In genomic region chr18:3716116-3716660, GRCh38 we compare ENCODE assay signal across 21 cellular contexts.
DNase-seq lines count a peak whose midpoint lies in the region; ATAC-seq, FAIRE-seq and TF ChIP-seq lines count a peak whose summit lies in the region.
"Had no signal": no experiment of that assay in that cellular context is flagged by ENCODE, and none has a peak within 500 bp of the region (broad histone marks: within the 10 kb centered on the region; RNA-seq: fewer than 3 reads in every experiment).

No MANE protein-coding gene starts in this region.

- H3K27me3 Mint-ChIP-seq in MCF 10A (ENCODE audit: insufficient read depth, unreplicated experiment), result no peaks in the 10 kb centered on the region

- DNase-seq in NCI-H345 (lab: John Stamatoyannopoulos, UW), result peak; percentile 41
- no peak for DNase-seq in NCI-H345 treated with DMSO at 0.1 percent for 48 hours (lab: John Stamatoyannopoulos, UW; ENCODE audit: unreplicated experiment)
- DNase-seq in NCI-H69 (lab: John Stamatoyannopoulos, UW), result peak; percentile 32
- DNase-seq in K562 (ENCODE audit: extremely low read depth in 1 of 4, low spot score in 3 of 4), result no peak
- DNase-seq in T1000 (lab: John Stamatoyannopoulos, UW), result no peak
- DNase-seq in MCF 10A (ENCODE audit: unreplicated experiment), result no peak
- DNase-seq in tibial artery, result no peak
- DNase-seq: Calu3; CD8-positive, alpha-beta memory T cell; H7; HFFc6; KBM-7; NCI-H1694 treated with DMSO at 0.1 percent for 48 hours; NCI-H2081 treated with DMSO at 0.1 percent for 48 hours; PC-3; RPMI8226; SHP77; SW 1271 had no signal

- H3K36me3 ChIP-seq in K562 (ENCODE audit: control insufficient read depth, insufficient read depth, low read length) (no peaks in the 10 kb centered on the region), tibial artery (no peaks in the 10 kb centered on the region)

- peaks cover 14 to 24% of the 10 kb centered on the region in 2 experiments for H3K27me3 ChIP-seq in K562 (ENCODE audit: control insufficient read depth in 2 of 2, insufficient read depth in 2 of 2, low read length in 2 of 2)
- H3K27me3 ChIP-seq in tibial artery, result no peaks in the 10 kb centered on the region

- H3K4me3 Mint-ChIP-seq in MCF 10A (ENCODE audit: unreplicated experiment), result no peak overlapping the region
- H3K4me3 Mint-ChIP-seq: HFFc6 had no signal

- H3K9ac ChIP-seq in K562 (ENCODE audit: insufficient read depth in 1 of 2, low read depth in 2 of 2, low read length in 2 of 2), result no peak overlapping the region

- no peak for TF ChIP-seq CTCF in K562 (IDR thresholded peaks at IDR 0.05 in 2 of 3, conservative IDR thresholded peaks at IDR 0.05 in 1 of 3; ENCODE audit: insufficient read depth in 2 of 3, low read depth in 1 of 3, low read length in 3 of 3)
- no peak for TF ChIP-seq CTCF in MCF 10A (IDR thresholded peaks at IDR 0.05; ENCODE audit: unreplicated experiment)
- no peak for TF ChIP-seq CTCF in tibial artery (IDR thresholded peaks at IDR 0.05)

- intact Hi-C loops in K562 (cut with micrococcal nuclease) (no loop called here), MCF 10A (cut with micrococcal nuclease) (no loop called here), tibial artery (cut with DNase I; ENCODE audit: low total_unique reads) (no loop called here)

- BruUV-seq in K562 (replicated peaks; lab: Mats Ljungman, UMichigan) (no TSS peak), MCF 10A (replicated peaks; lab: Mats Ljungman, UMichigan) (no TSS peak)

- H3K36me3 Mint-ChIP-seq in MCF 10A (ENCODE audit: insufficient read depth, unreplicated experiment), result no peaks in the 10 kb centered on the region
- H3K36me3 Mint-ChIP-seq: CD8-positive, alpha-beta memory T cell had no signal

- no peak overlapping the region for H3K27ac Mint-ChIP-seq in MCF 10A (ENCODE audit: low read depth, unreplicated experiment)
- H3K27ac Mint-ChIP-seq: HFFc6 had no signal

- ATAC-seq in K562, result peak; percentile 56
- ATAC-seq: PC-3 had no signal

- no peak for TF ChIP-seq POLR2A in K562 (conservative IDR thresholded peaks at IDR 0.05)

- H3K27ac ChIP-seq in K562 (ENCODE audit: extremely low read depth, low read depth, low read length), result no peak overlapping the region
- H3K27ac ChIP-seq in tibial artery, result no peak overlapping the region
- H3K27ac ChIP-seq: C4-2B had no signal

- 6% methylated on average over 1 of the region's 1 CpG for WGBS in K562 (ENCODE audit: insufficient coverage, low coverage, missing lambda C conversion rate)

- FAIRE-seq in G401.6 (lab: Jason Lieb, UNC), result peak; percentile 19
- no peak for FAIRE-seq in K562 (lab: Jason Lieb, UNC)
- FAIRE-seq: GM12878 had no signal

- H3K4me3 ChIP-seq in K562, result no peak overlapping the region
- no peak overlapping the region for H3K4me3 ChIP-seq in tibial artery
- H3K4me3 ChIP-seq: GM12878 had no signal

- H3K4me1 ChIP-seq in K562 (replicated peaks in 1 of 2; ENCODE audit: control insufficient read depth in 2 of 2, insufficient read depth in 2 of 2, low read length in 2 of 2) (peaks cover 0 to 7% of the 10 kb centered on the region in 2 experiments; a peak in 3 of 5 replicates), tibial artery (no peaks in the 10 kb centered on the region)

- no peaks in the 10 kb centered on the region for H3K79me2 ChIP-seq in K562 (ENCODE audit: control insufficient read depth, insufficient read depth, low read length)

- no peak for TF ChIP-seq RAD21 in K562 (CRISPR knock-in tag; conservative IDR thresholded peaks at IDR 0.05 in 1 of 2, IDR thresholded peaks at IDR 0.05 in 1 of 2)

- no peaks in the 10 kb centered on the region for H3K9me3 ChIP-seq in K562 (replicated peaks; ENCODE audit: control insufficient read depth, insufficient read depth, low read depth, low read length)
- no peaks in the 10 kb centered on the region for H3K9me3 ChIP-seq in tibial artery

- POLR2A ChIA-PET in K562 (lab: Yijun Ruan, JAX), result interaction anchor here (1.2 kb wide), 1 partner anchor 16 kb away, joined by 3 read pairs; no protein-coding TSS in a partner anchor
- POLR2A ChIA-PET in MCF 10A (lab: Yijun Ruan, JAX), result no interaction called here

- no peaks in the 10 kb centered on the region for H4K20me1 ChIP-seq in K562 (replicated peaks; ENCODE audit: control insufficient read depth, insufficient read depth, low read length)

- in situ Hi-C loops in K562 (cut with MboI), result no loop called here

- no peaks in the 10 kb centered on the region for H3K9me1 ChIP-seq in K562 (ENCODE audit: control insufficient read depth, insufficient read depth, low read length)

- H2AFZ ChIP-seq in K562 (ENCODE audit: low read depth, low read length), result no peak overlapping the region

- no peaks in the 10 kb centered on the region for H3K9me3 Mint-ChIP-seq in MCF 10A (ENCODE audit: unreplicated experiment)
- H3K9me3 Mint-ChIP-seq: CD8-positive, alpha-beta memory T cell; HFFc6 had no signal

- CTCF ChIA-PET in K562 (lab: Yijun Ruan, JAX; ENCODE audit: low intra/inter-chr PET ratio), result no interaction called here
- CTCF ChIA-PET in MCF 10A (lab: Yijun Ruan, JAX), result interaction anchor here (1.1 to 1.3 kb wide), 3 partner anchors 13 to 279 kb away, joined by 3 read pairs; no protein-coding TSS in a partner anchor

- H3K4me2 ChIP-seq in K562 (ENCODE audit: insufficient read depth, low read length), result no peak overlapping the region

- no peaks in the 10 kb centered on the region for H3K4me1 Mint-ChIP-seq in MCF 10A (ENCODE audit: insufficient read depth, unreplicated experiment)

- TF ChIP-seq EP300 in K562 (IDR thresholded peaks at IDR 0.05; ENCODE audit: low read length), result no peak

TF ChIP-seq in K562, 482 proteins besides CTCF, POLR2A, EP300 and RAD21:
- TF ChIP-seq ATF7 (IDR thresholded peaks at IDR 0.05) (peak; percentile 38; the same call in 1 of the 2 replicates), ZHX1 (conservative IDR thresholded peaks at IDR 0.05; ENCODE audit: low read length) (no peak), ATF3 (IDR thresholded peaks at IDR 0.05) (peak; percentile 87), ATF3 (CRISPR knock-in tag; conservative IDR thresholded peaks at IDR 0.05) (no peak), ZNF695 (CRISPR knock-in tag; IDR thresholded peaks at IDR 0.05) (no peak), CEBPB (tag; IDR thresholded peaks at IDR 0.05) (peak; percentile 62), CEBPG (CRISPR knock-in tag; IDR thresholded peaks at IDR 0.05) (peak; percentile 44; the same call in 1 of the 2 replicates), CEBPG (tag; conservative IDR thresholded peaks at IDR 0.05 in 1 of 2, IDR thresholded peaks at IDR 0.05 in 1 of 2) (peak; percentile 56 to 64), JUND (IDR thresholded peaks at IDR 0.05; ENCODE audit: borderline replicate concordance, low read depth, low read length) (peak; percentile 43; the same call in 1 of the 2 replicates), JUND (tag; IDR thresholded peaks at IDR 0.05; ENCODE audit: borderline replicate concordance, low read depth, low read length) (no peak)

Comparison
In these comparisons a context has a peak if more than half of its experiments do, and no peak if none do; other contexts are left out.
1. DNase-seq: peak in NCI-H345 (single experiment) and NCI-H69 (single experiment); none in NCI-H345 treated with DMSO at 0.1 percent for 48 hours (single experiment), K562 (0 of 4), T1000 (single experiment), MCF 10A (single experiment) and tibial artery (0 of 2).